Comparison of ENCODE assay signal across 34 cellular contexts in genomic region chr9:84849049-84849448, GRCh38.
"Had no signal": no experiment of that assay in that cellular context is flagged by ENCODE, and none has a peak within 500 bp of the region (broad histone marks: within the 10 kb centered on the region; RNA-seq: fewer than 3 reads in every experiment).

No MANE protein-coding gene starts in this region.

- H3K27ac ChIP-seq: adrenal gland, body of pancreas, coronary artery, WERI-Rb-1 had no signal

- H3K36me3 Mint-ChIP-seq: activated CD4-positive, alpha-beta memory T cell treated with anti-CD3 and anti-CD28 coated beads for 36 hours; activated CD8-positive, alpha-beta memory T cell treated with anti-CD3 and anti-CD28 coated beads, Interleukin-2, amount 10 ng/mL, durations not matched to agents 7 days and 5 days; activated naive CD4-positive, alpha-beta T cell treated with anti-CD3 and anti-CD28 coated beads, Interleukin-2, amount 50 U/mL, for 24 hours; activated naive CD8-positive, alpha-beta T cell treated with anti-CD3 and anti-CD28 coated beads for 36 hours had no signal

- H3K27me3 ChIP-seq: adrenal gland, body of pancreas, dorsolateral prefrontal cortex had no signal

- H3K9me3 ChIP-seq: adrenal gland, body of pancreas had no signal

- H3K4me3 ChIP-seq: adrenal gland, body of pancreas, coronary artery, dorsolateral prefrontal cortex had no signal

- H3K27me3 Mint-ChIP-seq: activated B cell treated with CpG ODN at 0.5 μM for 24 hours; activated CD4-positive, alpha-beta memory T cell treated with anti-CD3 and anti-CD28 coated beads for 36 hours; activated CD4-positive, alpha-beta T cell treated with anti-CD3 and anti-CD28 coated beads, Interleukin-2, amount 10 ng/mL, durations not matched to agents 24 days and 14 days; activated CD8-positive, alpha-beta memory T cell treated with anti-CD3 and anti-CD28 coated beads, Interleukin-2, amount 10 ng/mL, durations not matched to agents 7 days and 5 days; activated naive CD4-positive, alpha-beta T cell treated with anti-CD3 and anti-CD28 coated beads, Interleukin-2, amount 50 U/mL, for 24 hours; activated naive CD8-positive, alpha-beta T cell treated with anti-CD3 and anti-CD28 coated beads, Interleukin-2, amount 50 U/mL, for 24 hours; activated T-cell treated with anti-CD3 and anti-CD28 coated beads, Interleukin-2, amount 50 U/mL, for 24 hours; dendritic cell treated with granulocyte-macrophage colony-stimulating factor and Interleukin-4, amounts not matched to agents 40 ng/mL and 50 ng/mL, for 4 days; T-helper 17 cell had no signal

- H3K36me3 ChIP-seq: adrenal gland, WERI-Rb-1 had no signal

- H3K4me3 Mint-ChIP-seq: activated B cell treated with CpG ODN at 0.5 μM for 24 hours; activated CD4-positive, alpha-beta memory T cell treated with anti-CD3 and anti-CD28 coated beads for 36 hours; activated CD4-positive, alpha-beta T cell treated with anti-CD3 and anti-CD28 coated beads, Interleukin-2, amount 10 ng/mL, durations not matched to agents 24 days and 14 days; activated CD8-positive, alpha-beta memory T cell treated with anti-CD3 and anti-CD28 coated beads, Interleukin-2, amount 10 ng/mL, durations not matched to agents 7 days and 5 days; activated CD8-positive, alpha-beta T cell treated with anti-CD3 and anti-CD28 coated beads, Interleukin-2, amount 10 ng/mL, durations not matched to agents 7 days and 5 days; activated naive CD4-positive, alpha-beta T cell treated with anti-CD3 and anti-CD28 coated beads for 36 hours; activated naive CD4-positive, alpha-beta T cell treated with anti-CD3 and anti-CD28 coated beads, Interleukin-2, amount 50 U/mL, for 24 hours; activated naive CD8-positive, alpha-beta T cell treated with anti-CD3 and anti-CD28 coated beads for 36 hours; activated naive CD8-positive, alpha-beta T cell treated with anti-CD3 and anti-CD28 coated beads, Interleukin-2, amount 50 U/mL, for 24 hours; activated T-cell treated with anti-CD3 and anti-CD28 coated beads, Interleukin-2, amount 50 U/mL, for 24 hours; activated T-helper 1 cell treated with anti-CD3 and anti-CD28 coated beads, Interleukin-12 subunit alpha, Interleukin-12 subunit beta, Interleukin-2, Interleukin-4 antibody, amounts not matched to agents 30 ng/mL and 10 ng/mL and 1 ng/mL, durations not matched to agents 14 hours and 24 hours and 36 hours; central memory CD8-positive, alpha-beta T cell; dendritic cell treated with granulocyte-macrophage colony-stimulating factor and Interleukin-4, amounts not matched to agents 40 ng/mL and 50 ng/mL, for 4 days; endodermal cell; T-helper 17 cell; T-helper 2 cell treated with Interferon-gamma antibody and Interleukin-4, amounts not matched to agents 5 μg/mL and 100 μg/mL, for 36 hours had no signal

- H3K27ac Mint-ChIP-seq: activated B cell treated with CpG ODN at 0.5 μM for 24 hours; activated CD4-positive, alpha-beta memory T cell treated with anti-CD3 and anti-CD28 coated beads for 36 hours; activated CD4-positive, alpha-beta T cell treated with anti-CD3 and anti-CD28 coated beads, Interleukin-2, amount 10 ng/mL, durations not matched to agents 24 days and 14 days; activated CD8-positive, alpha-beta memory T cell treated with anti-CD3 and anti-CD28 coated beads, Interleukin-2, amount 10 ng/mL, durations not matched to agents 7 days and 5 days; activated CD8-positive, alpha-beta T cell treated with anti-CD3 and anti-CD28 coated beads, Interleukin-2, amount 10 ng/mL, durations not matched to agents 7 days and 5 days; activated naive CD4-positive, alpha-beta T cell treated with anti-CD3 and anti-CD28 coated beads for 36 hours; activated naive CD4-positive, alpha-beta T cell treated with anti-CD3 and anti-CD28 coated beads, Interleukin-2, amount 50 U/mL, for 24 hours; activated naive CD8-positive, alpha-beta T cell treated with anti-CD3 and anti-CD28 coated beads for 36 hours; activated naive CD8-positive, alpha-beta T cell treated with anti-CD3 and anti-CD28 coated beads, Interleukin-2, amount 50 U/mL, for 24 hours; activated T-cell treated with anti-CD3 and anti-CD28 coated beads, Interleukin-2, amount 50 U/mL, for 24 hours; activated T-helper 1 cell treated with anti-CD3 and anti-CD28 coated beads, Interleukin-12 subunit alpha, Interleukin-12 subunit beta, Interleukin-2, Interleukin-4 antibody, amounts not matched to agents 30 ng/mL and 10 ng/mL and 1 ng/mL, durations not matched to agents 14 hours and 24 hours and 36 hours; activated T-helper 2 cell treated with anti-CD3 and anti-CD28 coated beads, Interferon-gamma antibody, Interleukin-2, Interleukin-4, amounts not matched to agents 10 μg/mL and 5 μg/mL and 100 μg/mL, durations not matched to agents 14 hours and 24 hours and 36 hours; dendritic cell treated with granulocyte-macrophage colony-stimulating factor and Interleukin-4, amounts not matched to agents 40 ng/mL and 50 ng/mL, for 4 days; endodermal cell; T-helper 17 cell; T-helper 2 cell treated with Interferon-gamma antibody and Interleukin-4, amounts not matched to agents 5 μg/mL and 100 μg/mL, for 36 hours had no signal

- DNase-seq: activated B cell treated with CpG ODN at 0.5 μM for 24 hours; activated CD4-positive, alpha-beta memory T cell treated with anti-CD3 and anti-CD28 coated beads for 36 hours; activated CD4-positive, alpha-beta T cell treated with anti-CD3 and anti-CD28 coated beads, Interleukin-2, amount 10 ng/mL, durations not matched to agents 24 days and 14 days; activated CD8-positive, alpha-beta memory T cell treated with anti-CD3 and anti-CD28 coated beads, Interleukin-2, amount 10 ng/mL, durations not matched to agents 7 days and 5 days; activated CD8-positive, alpha-beta memory T cell treated with anti-CD3 and anti-CD28 coated beads, Interleukin-2, amount 50 U/mL, for 48 hours; activated CD8-positive, alpha-beta T cell treated with anti-CD3 and anti-CD28 coated beads, Interleukin-2, amount 10 ng/mL, durations not matched to agents 7 days and 5 days; activated effector memory CD4-positive, alpha-beta T cell treated with anti-CD3 and anti-CD28 coated beads, Interleukin-2, amount 50 U/mL, for 16 hours; activated naive CD4-positive, alpha-beta T cell treated with anti-CD3 and anti-CD28 coated beads for 36 hours; activated naive CD8-positive, alpha-beta T cell treated with anti-CD3 and anti-CD28 coated beads for 36 hours; activated naive CD8-positive, alpha-beta T cell treated with anti-CD3 and anti-CD28 coated beads, Interleukin-2, amount 50 U/mL, for 24 hours; activated T-cell treated with anti-CD3 and anti-CD28 coated beads for 4 hours; activated T-cell treated with anti-CD3 and anti-CD28 coated beads, Interleukin-2, amount 50 U/mL, for 24 hours; adrenal gland; amygdala; aorta; body of pancreas; dorsolateral prefrontal cortex; effector memory CD4-positive, alpha-beta T cell; endodermal cell; foreskin fibroblast; head of caudate nucleus; T-helper 1 cell; T-helper 17 cell; T1000; WERI-Rb-1 had no signal

- H3K4me1 Mint-ChIP-seq: activated B cell treated with CpG ODN at 0.5 μM for 24 hours; activated CD4-positive, alpha-beta T cell treated with anti-CD3 and anti-CD28 coated beads, Interleukin-2, amount 10 ng/mL, durations not matched to agents 24 days and 14 days; activated CD8-positive, alpha-beta memory T cell treated with anti-CD3 and anti-CD28 coated beads, Interleukin-2, amount 10 ng/mL, durations not matched to agents 7 days and 5 days; activated naive CD4-positive, alpha-beta T cell treated with anti-CD3 and anti-CD28 coated beads, Interleukin-2, amount 50 U/mL, for 24 hours; activated naive CD8-positive, alpha-beta T cell treated with anti-CD3 and anti-CD28 coated beads for 36 hours; activated naive CD8-positive, alpha-beta T cell treated with anti-CD3 and anti-CD28 coated beads, Interleukin-2, amount 50 U/mL, for 24 hours; central memory CD8-positive, alpha-beta T cell; T-helper 17 cell had no signal

- H3K9me3 Mint-ChIP-seq: activated CD4-positive, alpha-beta memory T cell treated with anti-CD3 and anti-CD28 coated beads for 36 hours; activated CD4-positive, alpha-beta T cell treated with anti-CD3 and anti-CD28 coated beads, Interleukin-2, amount 10 ng/mL, durations not matched to agents 24 days and 14 days; activated naive CD4-positive, alpha-beta T cell treated with anti-CD3 and anti-CD28 coated beads for 36 hours; activated naive CD8-positive, alpha-beta T cell treated with anti-CD3 and anti-CD28 coated beads for 36 hours; activated naive CD8-positive, alpha-beta T cell treated with anti-CD3 and anti-CD28 coated beads, Interleukin-2, amount 50 U/mL, for 24 hours; activated T-cell treated with anti-CD3 and anti-CD28 coated beads, Interleukin-2, amount 50 U/mL, for 24 hours; activated T-helper 1 cell treated with anti-CD3 and anti-CD28 coated beads, Interleukin-12 subunit alpha, Interleukin-12 subunit beta, Interleukin-2, Interleukin-4 antibody, amounts not matched to agents 30 ng/mL and 10 ng/mL and 1 ng/mL, durations not matched to agents 14 hours and 24 hours and 36 hours; activated T-helper 2 cell treated with anti-CD3 and anti-CD28 coated beads, Interferon-gamma antibody, Interleukin-2, Interleukin-4, amounts not matched to agents 10 μg/mL and 5 μg/mL and 100 μg/mL, durations not matched to agents 14 hours and 24 hours and 36 hours; central memory CD8-positive, alpha-beta T cell; endodermal cell; T-helper 2 cell treated with Interferon-gamma antibody and Interleukin-4, amounts not matched to agents 5 μg/mL and 100 μg/mL, for 36 hours had no signal

- ATAC-seq: activated CD4-positive, CD25-positive, alpha-beta regulatory T cell treated with anti-CD3 and anti-CD28 coated beads, Interleukin-2, amount 50 U/mL, for 24 hours; activated CD8-positive, alpha-beta memory T cell treated with anti-CD3 and anti-CD28 coated beads, Interleukin-2, amount 10 ng/mL, durations not matched to agents 7 days and 5 days; activated CD8-positive, alpha-beta T cell treated with anti-CD3 and anti-CD28 coated beads, Interleukin-2, amount 10 ng/mL, durations not matched to agents 7 days and 5 days; activated naive CD8-positive, alpha-beta T cell treated with anti-CD3 and anti-CD28 coated beads, Interleukin-2, amount 50 U/mL, for 24 hours; body of pancreas; esophagus mucosa; T-helper 17 cell had no signal

- H3K4me1 ChIP-seq: adrenal gland had no signal
